ENCODE assay signal across 22 cellular contexts in the genomic region with DNA sequence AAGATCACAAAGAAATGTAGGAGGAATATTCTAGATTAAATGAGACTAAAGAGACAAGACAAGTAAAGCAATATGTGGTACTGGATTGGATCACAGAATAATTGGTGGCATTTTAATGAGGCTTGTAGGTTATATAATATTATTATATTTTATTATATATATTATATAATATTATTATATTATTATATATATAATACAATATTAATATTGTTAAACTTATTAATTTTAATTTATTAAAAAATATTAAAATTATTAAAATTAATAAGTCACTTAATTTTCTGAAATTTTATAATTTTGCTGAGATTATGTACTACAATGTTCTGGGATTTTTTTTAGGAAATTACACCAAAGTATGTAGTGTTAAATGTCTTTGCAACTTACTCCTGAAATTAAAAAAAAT.
A peak's percentile ranks its signal among the peaks of the same experiment; 100 is the strongest.
DNase-seq lines count a peak whose midpoint lies in the region; ATAC-seq, FAIRE-seq and TF ChIP-seq lines count a peak whose summit lies in the region.
"Had no signal": no experiment of that assay in that cellular context is flagged by ENCODE, and none has a peak within 500 bp of the region (broad histone marks: within the 10 kb centered on the region; RNA-seq: fewer than 3 reads in every experiment).

No MANE protein-coding gene starts in this region.

- no peaks in the 10 kb centered on the region for H3K36me3 ChIP-seq in kidney (ENCODE audit: control insufficient read depth in 1 of 2, insufficient read depth in 2 of 2, low read length in 2 of 2)
- H3K36me3 ChIP-seq in gastrocnemius medialis = no peaks in the 10 kb centered on the region
- H3K36me3 ChIP-seq: BLaER1 had no signal

- H3K27me3 ChIP-seq in gastrocnemius medialis = no peaks in the 10 kb centered on the region
- H3K27me3 ChIP-seq: BLaER1 had no signal

- peak; percentile 79 for FAIRE-seq in RCC 7860 (lab: Jason Lieb, UNC)
- peak; percentile 75 for FAIRE-seq in colon (lab: Jason Lieb, UNC)
- FAIRE-seq in kidney (lab: Jason Lieb, UNC) = peak; percentile 92
- FAIRE-seq: D721Med, GM12878, GM19239, H1 had no signal

- H3K4me1 ChIP-seq in kidney (ENCODE audit: control insufficient read depth in 1 of 2, insufficient read depth in 1 of 2, low read depth in 1 of 2, low read length in 2 of 2) (no peaks in the 10 kb centered on the region), gastrocnemius medialis (no peaks in the 10 kb centered on the region)
- H3K4me1 ChIP-seq: BLaER1 had no signal

- H3K9ac ChIP-seq in kidney (ENCODE audit: low read length in 2 of 2) = no peak overlapping the region
- H3K9ac ChIP-seq: BLaER1, GM23248 had no signal

- DNase-seq in RCC 7860 (ENCODE audit: low spot score) (no peak), kidney (no peak), DMS79 treated with DMSO at 0.1 percent for 48 hours (lab: John Stamatoyannopoulos, UW) (no peak), gastrocnemius medialis (no peak), COR-L47 (lab: John Stamatoyannopoulos, UW) (no peak), activated T-cell treated with anti-CD3 and anti-CD28 coated beads for 4 hours (no peak)
- DNase-seq: CD4-positive, CD25-positive, alpha-beta regulatory T cell; CD8-positive, alpha-beta T cell; DMS 273 treated with DMSO at 0.1 percent for 48 hours; DMS53; DND-41; GDM1; GM23248; H7 had no signal

- intact Hi-C loops in kidney (cut with DNase I) (no loop called here), gastrocnemius medialis (cut with DNase I; ENCODE audit: low total_unique reads) (no loop called here)

- ATAC-seq in gastrocnemius medialis = no peak
- ATAC-seq: CD8-positive, alpha-beta T cell; GM12878; HCT116 had no signal

- H3K4me3 ChIP-seq in kidney (ENCODE audit: low read length in 2 of 2) (no peak overlapping the region), gastrocnemius medialis (no peak overlapping the region)
- H3K4me3 ChIP-seq: BLaER1, GM12878, GM23248 had no signal

- no peak for TF ChIP-seq POLR2A in gastrocnemius medialis (IDR thresholded peaks at IDR 0.05)

- in situ Hi-C loops in gastrocnemius medialis (cut with MboI; ENCODE audit: low sequenced_read_pairs in 4 of 4) = no loop called here

- no peak for TF ChIP-seq CTCF in kidney (IDR thresholded peaks at IDR 0.05; ENCODE audit: borderline replicate concordance, extremely low read depth, insufficient read depth)
- no peak for TF ChIP-seq CTCF in gastrocnemius medialis (IDR thresholded peaks at IDR 0.05 in 4 of 5, conservative IDR thresholded peaks at IDR 0.05 in 1 of 5)

- no peaks in the 10 kb centered on the region for H3K9me3 ChIP-seq in kidney (ENCODE audit: control insufficient read depth in 1 of 2, low read length in 2 of 2)
- H3K9me3 ChIP-seq in gastrocnemius medialis = no peaks in the 10 kb centered on the region
- H3K9me3 ChIP-seq: BLaER1 had no signal

- no peak overlapping the region for H3K27ac ChIP-seq in kidney (ENCODE audit: low read depth in 2 of 2, low read length in 2 of 2)
- no peak overlapping the region for H3K27ac ChIP-seq in gastrocnemius medialis
- H3K27ac ChIP-seq: BLaER1, C4-2B, GM23248 had no signal
